In the genomic region with DNA sequence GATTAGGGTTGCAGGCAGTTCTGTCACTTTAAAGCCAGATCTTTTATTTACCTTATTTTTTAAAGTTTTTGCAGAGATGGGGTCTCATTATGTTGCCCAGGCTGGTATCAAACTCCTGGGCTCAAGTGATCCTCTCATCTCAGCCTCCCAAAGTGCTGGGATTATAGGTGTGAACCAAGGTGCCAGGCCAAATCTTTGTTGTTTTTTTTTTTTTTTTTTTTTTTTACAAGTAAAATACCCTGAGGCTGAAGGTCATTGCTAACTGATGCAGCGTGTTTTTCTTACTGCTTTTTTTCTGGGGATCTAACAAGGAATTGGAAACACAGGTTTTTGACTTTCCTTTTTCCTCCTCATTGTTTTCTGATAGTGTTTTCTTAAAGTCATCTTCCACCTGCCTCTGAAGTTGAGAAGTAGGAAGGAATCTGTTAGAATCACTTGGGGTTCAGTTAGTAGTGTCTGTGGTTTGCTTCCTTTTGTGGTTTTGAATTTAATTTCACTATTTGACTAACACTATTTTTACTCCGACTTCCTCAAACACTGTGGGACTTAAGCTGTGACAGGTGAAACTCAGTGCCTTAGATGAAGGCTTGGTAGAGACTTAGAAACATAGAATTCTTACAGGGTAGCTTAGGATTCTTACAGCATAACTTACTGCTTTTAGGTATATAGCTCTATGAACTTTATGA, we compare ENCODE assay signal across 8 cellular contexts. TPM values are rescaled to one million over a fixed set of nuclear protein-coding genes. Genes with fewer than 3 reads are reported as not detected.
DNase-seq lines count a peak whose midpoint lies in the region; ATAC-seq and TF ChIP-seq lines count a peak whose summit lies in the region.

No MANE protein-coding gene starts in this region.

- H3K9me3 ChIP-seq in heart right ventricle: no peaks in the 10 kb centered on the region

- intact Hi-C loops in heart right ventricle (cut with DNase I): no loop called here

- no peaks in the 10 kb centered on the region for H3K4me1 ChIP-seq in urinary bladder (ENCODE audit: insufficient read depth)
- H3K4me1 ChIP-seq in heart right ventricle: peaks cover 0 to 91% (median 68%) of the 10 kb centered on the region in 9 donors

- peak overlapping the region; percentile 55; the same call in 1 of the 2 replicates for H3K4me3 ChIP-seq in GM08714 (ENCODE audit: low read length)
- no peak overlapping the region for H3K4me3 ChIP-seq in urinary bladder (ENCODE audit: low read depth, low read length)
- no peak overlapping the region for H3K4me3 ChIP-seq in heart right ventricle

- no peak for TF ChIP-seq CTCF in heart right ventricle (IDR thresholded peaks at IDR 0.05)

- H3K27ac ChIP-seq in urinary bladder (ENCODE audit: low read depth) (peak overlapping the region; percentile 10), heart right ventricle (peak overlapping the region in 1 of 10 donors; percentile 28)

- DNase-seq in HT-29 (ENCODE audit: low spot score) (peak; percentile 50), astrocyte of the hippocampus (ENCODE audit: low read depth, low spot score) (peak; percentile 5), heart right ventricle (no peak), DMS114 treated with DMSO at 0.1 percent for 48 hours (lab: John Stamatoyannopoulos, UW; ENCODE audit: unreplicated experiment) (no peak), GDM1 (lab: John Stamatoyannopoulos, UW) (no peak)

- H3K27me3 ChIP-seq in heart right ventricle: no peaks in the 10 kb centered on the region

- ATAC-seq in GM21447 (IDR thresholded peaks at IDR 0.05; ENCODE audit: unreplicated experiment) (peak; percentile 91), heart right ventricle (no peak)

- H3K36me3 ChIP-seq in urinary bladder (ENCODE audit: insufficient read depth) (peaks cover 3% of the 10 kb centered on the region), heart right ventricle (peaks cover 0 to 35% (median 18%) of the 10 kb centered on the region in 9 donors)

- 68% methylated on average over 2 of the region's 2 CpGs for WGBS in urinary bladder
- 63 to 73% methylated on average over 2 of the region's 2 CpGs for WGBS in heart right ventricle, 2 donors

RNA-seq across cellular contexts. Expression of a gene that starts 22.2 kb away (rescaled TPM):
- 78.9 and 92.0 TPM in 2 replicates for total RNA-seq in HT-29 (2014; rRNA removed; shearing (Covaris generic))
- total RNA-seq in urinary bladder: 405 TPM
- 110 TPM for polyA plus RNA-seq in urinary bladder
- 100 to 1,000 TPM; 138 to 196 (median 173) TPM for total RNA-seq in heart right ventricle
- polyA plus RNA-seq in heart right ventricle: 100 to 1,000 TPM in 1 of 2 donors, 10 to 100 TPM in 1; 42.5 to 140 TPM

Comparison
In these comparisons a context has a peak if more than half of its experiments do, and no peak if none do; other contexts are left out.
1. DNase-seq: peak in HT-29 (single experiment) and astrocyte of the hippocampus (single experiment); none in heart right ventricle (0 of 2), DMS114 treated with DMSO at 0.1 percent for 48 hours (single experiment) and GDM1 (single experiment).